In the genomic region with DNA sequence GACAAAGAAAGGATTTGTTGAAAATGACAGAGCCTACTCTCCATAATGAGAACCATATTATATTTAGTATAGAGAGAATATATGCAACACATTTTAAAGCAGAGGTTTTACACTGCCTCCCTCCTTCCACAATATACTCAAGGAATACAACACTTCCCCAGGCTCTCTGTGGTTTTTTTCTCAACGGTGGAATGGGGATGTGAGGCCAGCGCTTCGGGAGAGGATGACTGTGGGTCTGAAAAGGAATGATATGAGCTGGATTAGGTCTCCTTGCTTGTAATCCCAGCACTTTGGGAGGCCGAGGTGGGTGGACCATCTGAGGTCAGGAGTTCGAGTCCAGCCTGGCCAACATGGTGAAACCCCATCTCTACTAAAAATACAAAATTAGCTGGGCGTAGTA, we compare ENCODE assay signal across 14 cellular contexts.
DNase-seq lines count a peak whose midpoint lies in the region; ATAC-seq and TF ChIP-seq lines count a peak whose summit lies in the region.
"Had no signal": no experiment of that assay in that cellular context is flagged by ENCODE, and none has a peak within 500 bp of the region (broad histone marks: within the 10 kb centered on the region; RNA-seq: fewer than 3 reads in every experiment).

No MANE protein-coding gene starts in this region.

- no TSS peak for BruUV-seq in Caco-2 (replicated peaks; lab: Mats Ljungman, UMichigan)

- TF ChIP-seq CTCF in RWPE2 (IDR thresholded peaks at IDR 0.05; ENCODE audit: poor library complexity, severe bottlenecking) (no peak), Caco-2 (IDR thresholded peaks at IDR 0.05; ENCODE audit: insufficient read depth in 1 of 2, low read depth in 1 of 2, low read length in 1 of 2, severe bottlenecking in 1 of 2, unreplicated experiment in 1 of 2) (no peak), osteocyte (IDR thresholded peaks at IDR 0.05) (no peak)

- peak overlapping the region in 2 of 3 donors; percentile 48 to 49 for H3K27ac Mint-ChIP-seq in CD4-positive, CD25-positive, alpha-beta regulatory T cell
- H3K27ac Mint-ChIP-seq in Caco-2 (ENCODE audit: unreplicated experiment) (no peak overlapping the region), osteocyte (ENCODE audit: unreplicated experiment) (no peak overlapping the region)
- H3K27ac Mint-ChIP-seq in activated CD8-positive, alpha-beta memory T cell treated with anti-CD3 and anti-CD28 coated beads, Interleukin-2, amount 10 ng/mL, durations not matched to agents 7 days and 5 days, result no peak overlapping the region

- no peaks in the 10 kb centered on the region for H3K9me3 ChIP-seq in CD4-positive, CD25-positive, alpha-beta regulatory T cell (ENCODE audit: control insufficient read depth in 2 of 2, low read length in 2 of 2)
- H3K9me3 ChIP-seq in RWPE2 (ENCODE audit: severe bottlenecking) (peaks cover 5% of the 10 kb centered on the region), esophagus (ENCODE audit: control insufficient read depth in 2 of 2, insufficient read depth in 1 of 2, low read depth in 1 of 2, low read length in 1 of 2) (no peaks in the 10 kb centered on the region), Caco-2 (no peaks in the 10 kb centered on the region)

- CTCF ChIA-PET in Caco-2 (lab: Charles Lee), result no interaction called here
- CTCF ChIA-PET in activated CD8-positive, alpha-beta memory T cell treated with anti-CD3 and anti-CD28 coated beads, Interleukin-2, amount 10 ng/mL, durations not matched to agents 7 days and 5 days (lab: Charles Lee), result interaction anchor here (0.9 to 1.4 kb wide), 5 partner anchors 13 to 416 kb away, joined by 3 to 4 read pairs (median 3); no protein-coding TSS in a partner anchor

- no peaks in the 10 kb centered on the region for H3K36me3 ChIP-seq in CD4-positive, CD25-positive, alpha-beta regulatory T cell (ENCODE audit: control insufficient read depth, insufficient read depth, low read length)
- H3K36me3 ChIP-seq in RWPE2 (ENCODE audit: low read depth), result no peaks in the 10 kb centered on the region
- no peaks in the 10 kb centered on the region for H3K36me3 ChIP-seq in esophagus (ENCODE audit: control insufficient read depth in 2 of 2, insufficient read depth in 2 of 2, low read length in 1 of 2)
- H3K36me3 ChIP-seq in Caco-2 (ENCODE audit: control insufficient read depth, insufficient read depth, low read length), result no peaks in the 10 kb centered on the region

- no peaks in the 10 kb centered on the region for H3K27me3 ChIP-seq in CD4-positive, CD25-positive, alpha-beta regulatory T cell (ENCODE audit: control insufficient read depth, insufficient read depth, low read length)
- H3K27me3 ChIP-seq in RWPE2 (ENCODE audit: insufficient read depth, poor library complexity, severe bottlenecking) (no peaks in the 10 kb centered on the region), esophagus (ENCODE audit: control insufficient read depth in 1 of 2, insufficient read depth in 2 of 2, low read length in 2 of 2) (no peaks in the 10 kb centered on the region), Caco-2 (replicated peaks; ENCODE audit: control insufficient read depth, insufficient read depth, low read length) (no peaks in the 10 kb centered on the region)

- H3K36me3 Mint-ChIP-seq in CD4-positive, CD25-positive, alpha-beta regulatory T cell, result no peaks in the 10 kb centered on the region
- H3K36me3 Mint-ChIP-seq in Caco-2 (ENCODE audit: insufficient read depth, unreplicated experiment) (no peaks in the 10 kb centered on the region), osteocyte (ENCODE audit: unreplicated experiment) (no peaks in the 10 kb centered on the region)
- peaks cover 8% of the 10 kb centered on the region for H3K36me3 Mint-ChIP-seq in activated CD8-positive, alpha-beta memory T cell treated with anti-CD3 and anti-CD28 coated beads, Interleukin-2, amount 10 ng/mL, durations not matched to agents 7 days and 5 days
- H3K36me3 Mint-ChIP-seq: CD14-positive monocyte had no signal

- DNase-seq in CD4-positive, CD25-positive, alpha-beta regulatory T cell, result no peak
- DNase-seq in RWPE2 (ENCODE audit: low spot score), result no peak
- no peak for DNase-seq in substantia nigra (lab: John Stamatoyannopoulos, UW)
- DNase-seq in Caco-2, result no peak
- DNase-seq in activated CD8-positive, alpha-beta memory T cell treated with anti-CD3 and anti-CD28 coated beads, Interleukin-2, amount 10 ng/mL, durations not matched to agents 7 days and 5 days, result no peak
- DNase-seq in osteocyte (ENCODE audit: extremely low spot score, unreplicated experiment), result no peak
- DNase-seq in AG08396 (ENCODE audit: low spot score), result no peak
- DNase-seq: DMS79, HCEC 1CT, IMR-90, NCI-H1436 treated with DMSO at 0.1 percent for 48 hours, NCI-H524 had no signal

- H3K4me1 Mint-ChIP-seq in CD4-positive, CD25-positive, alpha-beta regulatory T cell, result peaks cover 23 to 53% (median 40%) of the 10 kb centered on the region in 4 donors
- no peaks in the 10 kb centered on the region for H3K4me1 Mint-ChIP-seq in Caco-2 (ENCODE audit: low read depth, unreplicated experiment)
- H3K4me1 Mint-ChIP-seq in activated CD8-positive, alpha-beta memory T cell treated with anti-CD3 and anti-CD28 coated beads, Interleukin-2, amount 10 ng/mL, durations not matched to agents 7 days and 5 days, result peaks cover 45% of the 10 kb centered on the region
- peaks cover 45% of the 10 kb centered on the region for H3K4me1 Mint-ChIP-seq in osteocyte (ENCODE audit: unreplicated experiment)

- no peak overlapping the region for H3K27ac ChIP-seq in CD4-positive, CD25-positive, alpha-beta regulatory T cell (ENCODE audit: insufficient read depth, low read length, poor library complexity, severe bottlenecking)
- peak overlapping the region; percentile 85 for H3K27ac ChIP-seq in RWPE2 (ENCODE audit: poor library complexity, severe bottlenecking)
- H3K27ac ChIP-seq in esophagus (ENCODE audit: low read depth in 2 of 2, low read length in 1 of 2), result peak overlapping the region; percentile 20 to 91
- H3K27ac ChIP-seq in substantia nigra (ENCODE audit: low read depth, low read length, poor library complexity, severe bottlenecking), result peak overlapping the region; percentile 52

- 80 to 91% methylated on average over 6 of the region's 6 CpGs for WGBS in esophagus, 2 donors

- H3K9me3 Mint-ChIP-seq in CD4-positive, CD25-positive, alpha-beta regulatory T cell, result no peaks in the 10 kb centered on the region
- peaks cover 9% of the 10 kb centered on the region for H3K9me3 Mint-ChIP-seq in Caco-2 (ENCODE audit: unreplicated experiment)
- peaks cover 4% of the 10 kb centered on the region for H3K9me3 Mint-ChIP-seq in activated CD8-positive, alpha-beta memory T cell treated with anti-CD3 and anti-CD28 coated beads, Interleukin-2, amount 10 ng/mL, durations not matched to agents 7 days and 5 days (ENCODE audit: low read depth)
- H3K9me3 Mint-ChIP-seq in osteocyte (ENCODE audit: unreplicated experiment), result peaks cover 12% of the 10 kb centered on the region

- POLR2A ChIA-PET in Caco-2 (lab: Charles Lee), result no interaction called here

- intact Hi-C loops in Caco-2 (cut with micrococcal nuclease; ENCODE audit: unreplicated experiment), result loop anchor here (10.0 kb wide), 1 partner anchor 250 kb away; no protein-coding TSS in a partner anchor

- no peak for ATAC-seq in CD4-positive, CD25-positive, alpha-beta regulatory T cell (ENCODE audit: low read depth in 2 of 2)
- ATAC-seq in RWPE2 (ENCODE audit: low read depth), result no peak
- ATAC-seq in activated CD8-positive, alpha-beta memory T cell treated with anti-CD3 and anti-CD28 coated beads, Interleukin-2, amount 10 ng/mL, durations not matched to agents 7 days and 5 days, result no peak

- peaks cover 40% of the 10 kb centered on the region for H3K4me1 ChIP-seq in CD4-positive, CD25-positive, alpha-beta regulatory T cell (ENCODE audit: control insufficient read depth, insufficient read depth, low read length, poor library complexity, severe bottlenecking)
- H3K4me1 ChIP-seq in RWPE2 (ENCODE audit: insufficient read depth, poor library complexity, severe bottlenecking) (peaks cover 43% of the 10 kb centered on the region), esophagus (ENCODE audit: control insufficient read depth in 2 of 2, insufficient read depth in 2 of 2, low read length in 1 of 2) (peaks cover 2 to 8% of the 10 kb centered on the region in 2 donors), Caco-2 (peaks cover 17% of the 10 kb centered on the region)

- H3K27me3 Mint-ChIP-seq in CD4-positive, CD25-positive, alpha-beta regulatory T cell, result peaks cover 5% of the 10 kb centered on the region
- no peaks in the 10 kb centered on the region for H3K27me3 Mint-ChIP-seq in Caco-2 (ENCODE audit: insufficient read depth, unreplicated experiment)
- H3K27me3 Mint-ChIP-seq in activated CD8-positive, alpha-beta memory T cell treated with anti-CD3 and anti-CD28 coated beads, Interleukin-2, amount 10 ng/mL, durations not matched to agents 7 days and 5 days, result peaks cover 27% of the 10 kb centered on the region
- no peaks in the 10 kb centered on the region for H3K27me3 Mint-ChIP-seq in osteocyte (ENCODE audit: unreplicated experiment)

- no peak overlapping the region for H3K4me3 ChIP-seq in CD4-positive, CD25-positive, alpha-beta regulatory T cell (ENCODE audit: low read depth, low read length)
- H3K4me3 ChIP-seq in RWPE2 (ENCODE audit: severe bottlenecking) (no peak overlapping the region), esophagus (ENCODE audit: low read depth in 1 of 2, low read length in 2 of 2) (no peak overlapping the region), Caco-2 (ENCODE audit: low read depth, low read length) (no peak overlapping the region)

- peak overlapping the region in 2 of 4 donors; percentile 26 to 65 for H3K4me3 Mint-ChIP-seq in CD4-positive, CD25-positive, alpha-beta regulatory T cell
- H3K4me3 Mint-ChIP-seq in Caco-2 (ENCODE audit: unreplicated experiment) (no peak overlapping the region), osteocyte (ENCODE audit: unreplicated experiment) (no peak overlapping the region)
- H3K4me3 Mint-ChIP-seq in activated CD8-positive, alpha-beta memory T cell treated with anti-CD3 and anti-CD28 coated beads, Interleukin-2, amount 10 ng/mL, durations not matched to agents 7 days and 5 days, result no peak overlapping the region
- H3K4me3 Mint-ChIP-seq: CD14-positive monocyte had no signal

Comparison
In these comparisons a context has a peak if more than half of its experiments do, and no peak if none do; other contexts are left out.
1. H3K27ac Mint-ChIP-seq: peak in CD4-positive, CD25-positive, alpha-beta regulatory T cell (2 of 3); none in Caco-2 (single experiment), activated CD8-positive, alpha-beta memory T cell treated with anti-CD3 and anti-CD28 coated beads, Interleukin-2, amount 10 ng/mL, durations not matched to agents 7 days and 5 days (single experiment) and osteocyte (single experiment).